Comparison of ENCODE assay signal across 8 cellular contexts in the genomic region with DNA sequence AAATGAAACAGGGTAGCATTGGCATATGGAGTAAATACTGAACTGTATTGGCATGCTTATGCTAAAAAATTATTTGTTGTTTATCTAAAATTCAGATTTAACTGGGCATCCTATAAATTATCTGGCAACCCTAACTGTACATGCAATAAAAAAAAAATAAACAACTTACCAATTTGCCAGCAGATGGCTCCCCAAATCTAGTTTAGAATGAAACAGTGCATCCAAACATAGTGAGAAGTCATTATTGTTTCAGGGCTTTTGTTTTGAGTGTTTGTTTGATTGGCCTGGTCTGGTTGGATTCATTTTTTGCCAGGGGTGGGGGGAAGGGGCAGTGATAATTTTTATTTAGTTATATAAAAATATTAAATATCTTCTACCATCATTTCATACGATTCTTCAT. TPM values are rescaled to one million over a fixed set of nuclear protein-coding genes. Genes with fewer than 3 reads are reported as not detected.
DNase-seq lines count a peak whose midpoint lies in the region; ATAC-seq, FAIRE-seq and TF ChIP-seq lines count a peak whose summit lies in the region.

No MANE protein-coding gene starts in this region.

- in situ Hi-C loops in GM12878 (cut with MboI): loop anchor here (5.0 to 10.0 kb wide), 2 partner anchors 160 to 478 kb away; a partner anchor contains a TSS

- no peak overlapping the region for H3K4me3 ChIP-seq in heart right ventricle
- no peak overlapping the region for H3K4me3 ChIP-seq in right atrium auricular region
- no peak overlapping the region for H3K4me3 ChIP-seq in GM12878

- no peak for TF ChIP-seq EP300 in GM12878 (IDR thresholded peaks at IDR 0.05; ENCODE audit: borderline replicate concordance in 1 of 2, control insufficient read depth in 1 of 2, low read depth in 2 of 2, low read length in 2 of 2)

- intact Hi-C loops in heart right ventricle (cut with DNase I) (loop anchor here in 8 of 10 donors (2.0 to 10.0 kb wide), 5 partner anchors 158 to 478 kb away; a partner anchor contains a TSS), GM12878 (cut with micrococcal nuclease; ENCODE audit: unreplicated experiment) (loop anchor here (1.0 to 10.0 kb wide), 3 partner anchors 106 to 478 kb away; a partner anchor contains a TSS)

- H4K20me1 ChIP-seq in GM12878 (ENCODE audit: control insufficient read depth, insufficient read depth): no peaks in the 10 kb centered on the region

- no peak overlapping the region for H3K27ac ChIP-seq in heart right ventricle
- H3K27ac ChIP-seq in right atrium auricular region: no peak overlapping the region
- H3K27ac ChIP-seq in GM12878 (ENCODE audit: control insufficient read depth, insufficient read depth): no peak overlapping the region

- RAD21 ChIA-PET in GM12878 (lab: Charles Lee; ENCODE audit: unreplicated experiment): interaction anchor here (0.8 to 3.9 kb wide), 8 partner anchors 100 to 411 kb away, joined by 3 to 17 read pairs (median 6); no protein-coding TSS in a partner anchor

- TF ChIP-seq POLR2A in GM12878 (IDR thresholded peaks at IDR 0.05; ENCODE audit: low read depth, low read length): no peak

- DNase-seq in heart right ventricle (no peak), right atrium auricular region (ENCODE audit: low spot score) (no peak), NCI-H146 treated with DMSO at 0.1 percent for 48 hours (lab: John Stamatoyannopoulos, UW; ENCODE audit: unreplicated experiment) (peak; percentile 22), GM12878 (ENCODE audit: low read depth, low spot score) (no peak), middle frontal gyrus (ENCODE audit: extremely low spot score, low spot score) (peak; percentile 25)

- peak in 7 of 9 donors; percentile 19 to 47 (median 40) for TF ChIP-seq CTCF in heart right ventricle (IDR thresholded peaks at IDR 0.05)
- TF ChIP-seq CTCF in right atrium auricular region (IDR thresholded peaks at IDR 0.05): peak in 1 of 2 donors; percentile 54
- TF ChIP-seq CTCF in GM12878 (IDR thresholded peaks at IDR 0.05 in 2 of 3, conservative IDR thresholded peaks at IDR 0.05 in 1 of 3; ENCODE audit: control insufficient read depth in 2 of 3, extremely low read depth in 1 of 3, insufficient read depth in 1 of 3, low read depth in 3 of 3, low read length in 3 of 3): peak; percentile 43 to 68 (median 47); a peak in 5 of 6 replicates

- BruUV-seq in GM12878 (replicated peaks; lab: Mats Ljungman, UMichigan): no TSS peak

- H3K9ac ChIP-seq in GM12878 (ENCODE audit: control insufficient read depth, insufficient read depth, low read length): no peak overlapping the region

- SMC1A ChIA-PET in GM12878 (lab: Charles Lee; ENCODE audit: uncharacterized antibody, unreplicated experiment): interaction anchor here (1.0 to 7.7 kb wide), 11 partner anchors 10 to 188 kb away, joined by 3 to 133 read pairs (median 6); no protein-coding TSS in a partner anchor

- no peak overlapping the region for H3K4me2 ChIP-seq in GM12878 (ENCODE audit: control insufficient read depth, insufficient read depth)

- 93 to 96% methylated on average over 1 of the region's 1 CpG for WGBS in heart right ventricle, 2 donors
- 61% methylated on average over 1 of the region's 1 CpG for WGBS in GM12878 (ENCODE audit: insufficient coverage, insufficient replicate concordance, low lambda C conversion rate, missing lambda C conversion rate)

- ATAC-seq in heart right ventricle (no peak), GM12878 (peak; percentile 84), GM21619 (IDR thresholded peaks at IDR 0.05; ENCODE audit: unreplicated experiment) (no peak), HG03521 (IDR thresholded peaks at IDR 0.05; ENCODE audit: unreplicated experiment) (no peak), GM18520 (IDR thresholded peaks at IDR 0.05; ENCODE audit: unreplicated experiment) (no peak)

- no peaks in the 10 kb centered on the region for H3K79me2 ChIP-seq in GM12878 (ENCODE audit: control insufficient read depth, insufficient read depth, low read length)

- H3K36me3 ChIP-seq in heart right ventricle (no peaks in the 10 kb centered on the region), right atrium auricular region (no peaks in the 10 kb centered on the region), GM12878 (ENCODE audit: control insufficient read depth in 2 of 2, insufficient read depth in 2 of 2, low read length in 1 of 2) (no peaks in the 10 kb centered on the region)

- FAIRE-seq in GM12878 (lab: Jason Lieb, UNC): no peak

- H3K4me1 ChIP-seq in heart right ventricle (peaks cover 0 to 21% (median 2%) of the 10 kb centered on the region in 9 donors), right atrium auricular region (peaks cover 0 to 9% of the 10 kb centered on the region in 2 donors), GM12878 (ENCODE audit: control insufficient read depth, insufficient read depth, low read length) (no peaks in the 10 kb centered on the region)

- no peaks in the 10 kb centered on the region for H3K9me3 ChIP-seq in heart right ventricle
- no peaks in the 10 kb centered on the region for H3K9me3 ChIP-seq in right atrium auricular region
- H3K9me3 ChIP-seq in GM12878 (replicated peaks; ENCODE audit: control insufficient read depth, insufficient read depth, low read length): no peaks in the 10 kb centered on the region

- TF ChIP-seq RAD21 in GM12878 (IDR thresholded peaks at IDR 0.05; ENCODE audit: insufficient read depth, low read depth, low read length): peak; percentile 94

- CTCF ChIA-PET in GM12878 (lab: Yijun Ruan, JAX): interaction anchor here (0.9 to 8.6 kb wide), 16 partner anchors 10 to 681 kb away, joined by 3 to 224 read pairs (median 4); a partner anchor contains a TSS

- peaks cover 0 to 9% (median 0%) of the 10 kb centered on the region in 7 donors for H3K27me3 ChIP-seq in heart right ventricle
- H3K27me3 ChIP-seq in right atrium auricular region: no peaks in the 10 kb centered on the region
- no peaks in the 10 kb centered on the region for H3K27me3 ChIP-seq in GM12878 (replicated peaks in 1 of 2; ENCODE audit: control insufficient read depth in 2 of 2, insufficient read depth in 2 of 2, low read length in 1 of 2)

- POLR2A ChIA-PET in GM12878 (lab: Charles Lee): interaction anchor here (0.6 to 1.0 kb wide), 2 partner anchors 160 to 163 kb away, joined by 3 read pairs; no protein-coding TSS in a partner anchor

- no peak overlapping the region for H2AFZ ChIP-seq in GM12878 (ENCODE audit: control insufficient read depth, low read depth, low read length)

TF ChIP-seq in GM12878, 131 proteins besides CTCF, POLR2A, EP300 and RAD21:
- peak; percentile 38; the same call in 1 of the 2 replicates for TF ChIP-seq ZNF384 (IDR thresholded peaks at IDR 0.05; ENCODE audit: borderline replicate concordance, low read depth, low read length)
- TF ChIP-seq STAT1 (conservative IDR thresholded peaks at IDR 0.05): no peak
- peak; percentile 90; the same call in 1 of the 2 replicates for TF ChIP-seq SMC3 (IDR thresholded peaks at IDR 0.05; ENCODE audit: borderline replicate concordance, low read length)

RNA-seq across cellular contexts. Expression of a gene that starts 12.8 kb away (rescaled TPM):
- 1 to 10 TPM in 1 of 10 donors, under 1 TPM in 6, not detected in 3; 0.15 to 1.3 (median 0.33) TPM for total RNA-seq in heart right ventricle
- polyA plus RNA-seq in heart right ventricle: under 1 TPM; 0.03 to 0.15 TPM
- 1 to 10 TPM; 1.9 to 9.8 TPM for total RNA-seq in right atrium auricular region
- 1.4 and 2.2 TPM in 2 replicates for total RNA-seq in GM12878 (2013; cell fraction: nucleolus; rRNA removed)
- 0.27 TPM in 1 of 2 replicates, not detected in the other for total RNA-seq in GM12878 (2014; rRNA removed)
- total RNA-seq in GM12878 (2014; rRNA removed; fragmentation: Illumina TruSeq; extraction: Trizol): 0.18 TPM in 1 of 2 replicates, not detected in the other
- total RNA-seq in GM12878 (2021): 0.21 TPM in 2 replicates
- polyA plus RNA-seq in GM12878 (2011; ENCODE audit: low read depth): not detected
- 0.03 TPM in 1 of 2 replicates, not detected in the other for polyA plus RNA-seq in GM12878 (2011; rRNA removed)
- not detected in 2 replicates for polyA plus RNA-seq in GM12878 (2011; cell fraction: cytosol; rRNA removed)
- polyA plus RNA-seq in GM12878 (2011; cell fraction: nucleus; rRNA removed): not detected in 2 replicates
- polyA plus RNA-seq in GM12878 (2012): 0.27 and 0.42 TPM in 2 replicates
- polyA plus RNA-seq in GM12878 (2014; fragmentation: Illumina TruSeq; extraction: Trizol): 0.05 and 0.09 TPM in 2 replicates
- under 1 TPM; 0.02 to 0.08 TPM for polyA plus RNA-seq in GM12878 (2014; fragmentation: Nextera tagmentation; extraction: Ambion mirVana)
- 0.10 and 0.17 TPM in 2 replicates for polyA plus RNA-seq in GM12878 (2014; rRNA removed)
- under 1 TPM in 1 of 2 experiments, not detected in 1; 0.15 TPM for polyA plus RNA-seq in GM12878 (2016; fragmentation: Nextera tagmentation; extraction: Ambion mirVana)
- polyA minus RNA-seq in GM12878 (2011; rRNA and poly(A)+ RNA removed): not detected in 2 replicates
- not detected in 2 replicates for polyA minus RNA-seq in GM12878 (2011; cell fraction: cytosol; rRNA and poly(A)+ RNA removed)
- polyA minus RNA-seq in GM12878 (2011; cell fraction: nucleus; rRNA and poly(A)+ RNA removed): not detected in 2 replicates

Comparison
In these comparisons a context has a peak if more than half of its experiments do, and no peak if none do; other contexts are left out.
1. DNase-seq: peak in NCI-H146 treated with DMSO at 0.1 percent for 48 hours (single experiment) and middle frontal gyrus (single experiment); none in heart right ventricle (0 of 2), right atrium auricular region (single experiment) and GM12878 (single experiment).